9 cellular contexts compared by ENCODE assay signal in the genomic region with DNA sequence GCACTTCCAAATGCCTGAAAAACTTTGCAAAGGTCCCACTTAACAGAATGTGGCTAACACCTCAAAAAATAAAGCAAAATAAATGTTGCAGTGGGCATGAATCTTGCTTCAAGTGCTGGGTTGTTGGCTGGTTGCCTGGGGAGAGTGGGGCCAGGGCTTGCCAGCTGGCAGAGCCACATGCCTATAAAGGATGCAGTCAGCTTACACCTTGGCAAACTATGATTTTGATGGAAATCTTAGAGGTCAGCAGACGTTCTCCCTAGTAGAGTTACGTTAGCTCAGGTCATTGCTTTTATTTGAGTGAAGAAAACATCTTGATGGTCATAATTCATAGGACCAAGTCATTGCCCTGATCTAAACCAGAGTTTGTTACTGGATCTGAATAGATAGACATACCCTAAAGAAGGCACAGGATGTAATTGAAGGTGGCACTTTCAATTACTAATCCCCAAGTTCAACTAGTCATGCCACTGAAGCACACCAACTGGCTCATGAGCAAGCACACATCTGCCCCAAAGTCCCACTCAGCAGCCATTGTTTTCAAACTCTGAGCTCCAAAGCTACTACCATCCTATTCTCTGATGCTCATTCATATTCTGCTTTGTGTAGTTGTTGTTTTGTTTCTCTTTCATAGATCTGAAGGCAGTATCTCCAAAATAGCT. TPM values are rescaled to one million over a fixed set of nuclear protein-coding genes. Genes with fewer than 3 reads are reported as not detected.
DNase-seq lines count a peak whose midpoint lies in the region; ATAC-seq and TF ChIP-seq lines count a peak whose summit lies in the region.
"Had no signal": no experiment of that assay in that cellular context is flagged by ENCODE, and none has a peak within 500 bp of the region (broad histone marks: within the 10 kb centered on the region; RNA-seq: fewer than 3 reads in every experiment).

No MANE protein-coding gene starts in this region.

- H3K27me3 ChIP-seq in vagina, result no peaks in the 10 kb centered on the region
- no peaks in the 10 kb centered on the region for H3K27me3 ChIP-seq in ascending aorta
- H3K27me3 ChIP-seq: ovary had no signal

- ATAC-seq in memory B cell (ENCODE audit: low read depth) (no peak), GM19395 (IDR thresholded peaks at IDR 0.05; ENCODE audit: unreplicated experiment) (no peak), HG03460 (IDR thresholded peaks at IDR 0.05; ENCODE audit: unreplicated experiment) (no peak)

- intact Hi-C loops in vagina (cut with DNase I) (no loop called here), ascending aorta (cut with DNase I) (no loop called here)

- no peaks in the 10 kb centered on the region for H3K36me3 ChIP-seq in vagina
- H3K36me3 ChIP-seq in ascending aorta, result no peaks in the 10 kb centered on the region
- H3K36me3 ChIP-seq: ovary had no signal

- H3K9me3 Mint-ChIP-seq in memory B cell, result no peaks in the 10 kb centered on the region

- no peaks in the 10 kb centered on the region for H3K36me3 Mint-ChIP-seq in memory B cell

- peaks cover 18% of the 10 kb centered on the region for H3K4me1 Mint-ChIP-seq in memory B cell

- TF ChIP-seq POLR2A in vagina (IDR thresholded peaks at IDR 0.05), result no peak

- H3K4me3 Mint-ChIP-seq in memory B cell, result no peak overlapping the region

- H3K4me1 ChIP-seq in vagina (peaks cover 9% of the 10 kb centered on the region), ascending aorta (no peaks in the 10 kb centered on the region)

- H3K27me3 Mint-ChIP-seq in memory B cell, result peaks cover under 1% of the 10 kb centered on the region

- TF ChIP-seq CTCF in vagina (IDR thresholded peaks at IDR 0.05) (no peak), ascending aorta (IDR thresholded peaks at IDR 0.05) (no peak)

- peak overlapping the region; percentile 18 for H3K27ac Mint-ChIP-seq in memory B cell

- DNase-seq in DMS 273 treated with DMSO at 0.1 percent for 48 hours (lab: John Stamatoyannopoulos, UW) (peak; percentile 78), M059J (ENCODE audit: low read depth) (peak; percentile 80), SHP77 treated with DMSO at 0.1 percent for 48 hours (lab: John Stamatoyannopoulos, UW) (peak; percentile 59), memory B cell (ENCODE audit: low spot score in 2 of 2) (no peak), vagina (ENCODE audit: extremely low spot score in 2 of 2) (no peak), ascending aorta (ENCODE audit: low spot score in 2 of 2) (no peak)

- H3K4me3 ChIP-seq in vagina (no peak overlapping the region), ascending aorta (no peak overlapping the region)
- H3K4me3 ChIP-seq: ovary had no signal

- H3K27ac ChIP-seq in vagina, result no peak overlapping the region
- H3K27ac ChIP-seq in ascending aorta, result no peak overlapping the region
- H3K27ac ChIP-seq: ovary had no signal

- no peaks in the 10 kb centered on the region for H3K9me3 ChIP-seq in vagina
- H3K9me3 ChIP-seq in ascending aorta, result no peaks in the 10 kb centered on the region
- H3K9me3 ChIP-seq: ovary had no signal

RNA-seq across cellular contexts. Expression of a gene that starts 51.2 kb away (rescaled TPM):
- 5.3 and 10.9 TPM in 2 replicates for total RNA-seq in M059J (2014; rRNA removed; shearing (Covaris generic))
- total RNA-seq in vagina, result 16.7 TPM
- total RNA-seq in ascending aorta, result 8.8 TPM

Comparison
In these comparisons a context has a peak if more than half of its experiments do, and no peak if none do; other contexts are left out.
1. DNase-seq: peak in DMS 273 treated with DMSO at 0.1 percent for 48 hours (single experiment), M059J (single experiment) and SHP77 treated with DMSO at 0.1 percent for 48 hours (single experiment); none in memory B cell (0 of 2), vagina (0 of 2) and ascending aorta (0 of 2).